In genomic region chr10:104437226-104437625, GRCh38 we compare ENCODE assay signal across 32 cellular contexts.
"Had no signal": no experiment of that assay in that cellular context is flagged by ENCODE, and none has a peak within 500 bp of the region (broad histone marks: within the 10 kb centered on the region; RNA-seq: fewer than 3 reads in every experiment).

No MANE protein-coding gene starts in this region.

- H3K36me3 ChIP-seq: brain microvascular endothelial cell, cardiac muscle cell, Peyer's patch, SJSA1 had no signal

- H3K27me3 ChIP-seq: brain microvascular endothelial cell, cardiac muscle cell, Peyer's patch, SJSA1 had no signal

- ATAC-seq: activated T-helper 17 cell treated with anti-CD3 and anti-CD28 coated beads, Interleukin-2, amount 50 U/mL, for 72 hours; PC-3 had no signal

- H3K27ac ChIP-seq: brain microvascular endothelial cell, cardiac muscle cell, Peyer's patch, SJSA1 had no signal

- H3K9ac ChIP-seq: SK-N-SH had no signal

- H3K9me2 ChIP-seq: SK-N-SH had no signal

- H3K4me3 ChIP-seq: cardiac muscle cell, Peyer's patch, SJSA1 had no signal

- DNase-seq: activated CD4-positive, alpha-beta memory T cell treated with anti-CD3 and anti-CD28 coated beads for 36 hours; activated CD4-positive, alpha-beta T cell treated with anti-CD3 and anti-CD28 coated beads, Interleukin-2, amount 10 ng/mL, durations not matched to agents 7 days and 5 days; activated CD8-positive, alpha-beta memory T cell treated with anti-CD3 and anti-CD28 coated beads, Interleukin-2, amount 50 U/mL, for 4 hours; activated effector memory CD4-positive, alpha-beta T cell treated with anti-CD3 and anti-CD28 coated beads, Interleukin-2, amount 50 U/mL, for 16 hours; activated naive CD4-positive, alpha-beta T cell; activated naive CD4-positive, alpha-beta T cell treated with anti-CD3 and anti-CD28 coated beads, Interleukin-2, amount 50 U/mL, for 16 hours; activated naive CD8-positive, alpha-beta T cell treated with anti-CD3 and anti-CD28 coated beads for 36 hours; activated T-cell treated with anti-CD3 and anti-CD28 coated beads, Interleukin-2, amount 50 U/mL, for 48 hours; amniotic stem cell; aorta; brain microvascular endothelial cell; MM.1S; MV-4-11; NCI-H1092 treated with DMSO at 0.1 percent for 48 hours; NCI-H1417; NCI-H146; NCI-H187; NCI-H2029 treated with DMSO at 0.1 percent for 48 hours; NCI-H2107; NCI-H2171; NCI-H510A; NCI-H526; NCI-H748 treated with DMSO at 0.1 percent for 48 hours; NK-92 treated with Interleukin-12 subunit alpha and Interleukin-12 subunit beta, amount 100 ng/mL, for 24 hours; PC-3; Peyer's patch; RPMI8226; SHP77 treated with DMSO at 0.1 percent for 48 hours; SK-N-SH had no signal

- H3K4me1 ChIP-seq: Peyer's patch, SJSA1 had no signal

- H3K9me3 ChIP-seq: Peyer's patch, SJSA1, SK-N-SH had no signal

- H3K4me2 ChIP-seq: SK-N-SH had no signal
